In the genomic region with DNA sequence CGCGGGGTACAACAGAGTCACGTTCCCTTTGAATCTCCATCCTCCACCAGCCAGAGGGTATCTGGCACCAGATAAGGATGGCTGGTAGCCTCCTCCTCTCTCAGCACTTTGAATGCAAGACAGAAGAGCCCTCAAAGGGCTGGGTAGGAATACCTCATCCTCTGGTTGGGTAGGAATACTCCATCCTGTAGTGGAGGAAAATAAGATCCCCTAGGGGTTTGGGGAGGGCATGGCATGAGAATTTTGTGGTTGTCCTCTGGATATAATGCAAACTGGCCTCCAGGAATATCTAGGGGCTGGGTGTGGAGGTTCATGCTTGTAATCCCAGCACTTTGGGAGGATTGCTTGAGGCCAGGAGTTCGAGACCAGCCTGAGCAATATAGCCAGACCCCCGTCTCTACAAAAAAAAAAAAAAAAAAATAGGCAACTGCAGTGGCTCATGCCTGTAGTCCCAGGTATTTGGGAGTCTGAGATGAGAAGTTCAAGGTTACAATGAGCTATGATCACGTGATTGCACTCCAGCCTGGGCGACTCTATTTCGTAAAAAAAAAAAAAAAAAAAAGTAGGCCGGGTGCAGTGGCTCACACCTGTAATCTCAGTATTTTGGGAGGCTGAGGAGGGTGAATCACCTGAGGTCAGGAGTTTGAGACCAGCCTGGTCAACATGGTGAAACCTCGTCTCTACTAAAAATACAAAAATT, we compare ENCODE assay signal across 10 cellular contexts. TPM values are rescaled to one million over a fixed set of nuclear protein-coding genes. Genes with fewer than 3 reads are reported as not detected.
DNase-seq lines count a peak whose midpoint lies in the region; ATAC-seq and TF ChIP-seq lines count a peak whose summit lies in the region.
"Had no signal": no experiment of that assay in that cellular context is flagged by ENCODE, and none has a peak within 500 bp of the region (broad histone marks: within the 10 kb centered on the region; RNA-seq: fewer than 3 reads in every experiment).

No MANE protein-coding gene starts in this region.

- POLR2A ChIA-PET in SK-N-SH (lab: Yijun Ruan, JAX) = no interaction called here

- intact Hi-C loops in activated T-helper 2 cell treated with anti-CD3 and anti-CD28 coated beads, Interferon-gamma antibody, Interleukin-2, Interleukin-4, amounts not matched to agents 10 μg/mL and 5 μg/mL and 100 μg/mL, durations not matched to agents 14 hours and 24 hours and 36 hours (cut with micrococcal nuclease) = loop anchor here (1.0 to 5.0 kb wide), 3 partner anchors 36 to 85 kb away; a partner anchor contains a TSS
- intact Hi-C loops in stomach (cut with DNase I; ENCODE audit: low total_unique reads) = no loop called here

- no peak for ATAC-seq in SK-N-SH treated with all-trans-retinoic acid at 6 μM for 48 hours
- no peak for ATAC-seq in GM18517 (IDR thresholded peaks at IDR 0.05; ENCODE audit: unreplicated experiment)
- ATAC-seq: stimulated activated memory B cell treated with anti-CD40 and anti-IgM and Interleukin-4, amounts not matched to agents 10 μg/mL and 1 μg/mL and 100 μg/mL, for 72 hours had no signal

- peaks cover 10% of the 10 kb centered on the region for H3F3A ChIP-seq in SK-N-SH (replicated peaks; ENCODE audit: insufficient read depth)

- no peaks in the 10 kb centered on the region for H3K36me3 ChIP-seq in SK-N-SH (replicated peaks in 1 of 2; ENCODE audit: control insufficient read depth in 1 of 2, insufficient read depth in 2 of 2, low read length in 1 of 2)
- no peaks in the 10 kb centered on the region for H3K36me3 ChIP-seq in iPS-15b (ENCODE audit: control insufficient read depth, insufficient read depth, low read length)
- no peaks in the 10 kb centered on the region for H3K36me3 ChIP-seq in stomach

- peak overlapping the region; percentile 84 for H3K4me3 Mint-ChIP-seq in activated T-helper 2 cell treated with anti-CD3 and anti-CD28 coated beads, Interferon-gamma antibody, Interleukin-2, Interleukin-4, amounts not matched to agents 10 μg/mL and 5 μg/mL and 100 μg/mL, durations not matched to agents 14 hours and 24 hours and 36 hours (ENCODE audit: low read depth)

- H3K79me2 ChIP-seq in SK-N-SH (ENCODE audit: insufficient read depth) = peaks cover 65% of the 10 kb centered on the region

- TF ChIP-seq EP300 in SK-N-SH (IDR thresholded peaks at IDR 0.05; ENCODE audit: borderline replicate concordance in 1 of 2, low read depth in 1 of 2, low read length in 1 of 2) (no peak), stomach (IDR thresholded peaks at IDR 0.05) (no peak)

- no peaks in the 10 kb centered on the region for H3K27me3 Mint-ChIP-seq in activated T-helper 2 cell treated with anti-CD3 and anti-CD28 coated beads, Interferon-gamma antibody, Interleukin-2, Interleukin-4, amounts not matched to agents 10 μg/mL and 5 μg/mL and 100 μg/mL, durations not matched to agents 14 hours and 24 hours and 36 hours (ENCODE audit: low read depth)
- H3K27me3 Mint-ChIP-seq: stimulated activated memory B cell treated with anti-CD40 and anti-IgM and Interleukin-4, amounts not matched to agents 10 μg/mL and 1 μg/mL and 100 μg/mL, for 72 hours had no signal

- WGBS in SK-N-SH (ENCODE audit: low lambda C conversion rate) = 79% methylated on average over 10 of the region's 10 CpGs
- WGBS in stomach, 5 donors = 66 to 83% (median 79%) methylated on average over 10 of the region's 10 CpGs

- H3K27ac Mint-ChIP-seq in activated T-helper 2 cell treated with anti-CD3 and anti-CD28 coated beads, Interferon-gamma antibody, Interleukin-2, Interleukin-4, amounts not matched to agents 10 μg/mL and 5 μg/mL and 100 μg/mL, durations not matched to agents 14 hours and 24 hours and 36 hours = peak overlapping the region; percentile 89

- CTCF ChIA-PET in SK-N-SH (lab: Yijun Ruan, JAX) = interaction anchor here (1.5 to 18.2 kb wide), 7 partner anchors 9 to 143 kb away, joined by 4 to 332 read pairs (median 202); no protein-coding TSS in a partner anchor

- no peak for TF ChIP-seq POLR2A in stomach (IDR thresholded peaks at IDR 0.05)

- no peaks in the 10 kb centered on the region for H3K27me3 ChIP-seq in SK-N-SH (ENCODE audit: insufficient read depth)
- H3K27me3 ChIP-seq in iPS-15b (ENCODE audit: control insufficient read depth, insufficient read depth, low read length) = peaks cover 5% of the 10 kb centered on the region
- peaks cover 0 to 22% (median 0%) of the 10 kb centered on the region in 3 donors for H3K27me3 ChIP-seq in stomach

- H3K9me3 ChIP-seq in SK-N-SH = no peaks in the 10 kb centered on the region
- H3K9me3 ChIP-seq in iPS-15b (ENCODE audit: control insufficient read depth, insufficient read depth, low read length) = no peaks in the 10 kb centered on the region
- no peaks in the 10 kb centered on the region for H3K9me3 ChIP-seq in stomach

- H3K9me2 ChIP-seq in SK-N-SH = no peaks in the 10 kb centered on the region

- TF ChIP-seq RAD21 in SK-N-SH (IDR thresholded peaks at IDR 0.05; ENCODE audit: low read length) = no peak

- DNase-seq in SK-N-SH (no peak), stomach (no peak), NCI-H1694 (lab: John Stamatoyannopoulos, UW) (no peak), SIG-M5 (lab: John Stamatoyannopoulos, UW) (no peak)
- no peak for DNase-seq in activated T-helper 2 cell treated with anti-CD3 and anti-CD28 coated beads, Interferon-gamma antibody, Interleukin-2, Interleukin-4, amounts not matched to agents 10 μg/mL and 5 μg/mL and 100 μg/mL, durations not matched to agents 14 hours and 24 hours and 36 hours (ENCODE audit: low spot score)

- H3K36me3 Mint-ChIP-seq in activated T-helper 2 cell treated with anti-CD3 and anti-CD28 coated beads, Interferon-gamma antibody, Interleukin-2, Interleukin-4, amounts not matched to agents 10 μg/mL and 5 μg/mL and 100 μg/mL, durations not matched to agents 14 hours and 24 hours and 36 hours (ENCODE audit: low read depth) = peaks cover 8% of the 10 kb centered on the region
- H3K36me3 Mint-ChIP-seq: memory B cell; stimulated activated memory B cell treated with anti-CD40 and anti-IgM and Interleukin-4, amounts not matched to agents 10 μg/mL and 1 μg/mL and 100 μg/mL, for 72 hours had no signal

- H3K4me3 ChIP-seq in SK-N-SH (ENCODE audit: low read depth in 2 of 2, low read length in 1 of 2) = peak overlapping the region; percentile 62 to 81; a peak in 3 of 4 replicates
- H3K4me3 ChIP-seq in iPS-15b (ENCODE audit: low read depth, low read length) = peak overlapping the region; percentile 69
- peak overlapping the region; percentile 58 to 71 (median 68) for H3K4me3 ChIP-seq in stomach

- TF ChIP-seq CTCF in SK-N-SH (IDR thresholded peaks at IDR 0.05) = peak; percentile 27; the same call in 1 of the 2 replicates
- no peak for TF ChIP-seq CTCF in stomach (IDR thresholded peaks at IDR 0.05)

- H3K9ac ChIP-seq in SK-N-SH (peak overlapping the region; percentile 74), iPS-15b (ENCODE audit: low read depth, low read length) (no peak overlapping the region)

- peak overlapping the region; percentile 67; the same call in 1 of the 2 replicates for H2AFZ ChIP-seq in SK-N-SH (ENCODE audit: low read depth)

- H3K4me1 ChIP-seq in SK-N-SH (ENCODE audit: control insufficient read depth in 1 of 2, insufficient read depth in 2 of 2, low read depth in 1 of 2, low read length in 1 of 2) (peaks cover 6 to 52% of the 10 kb centered on the region in 2 experiments; a peak in 3 of 4 replicates), iPS-15b (ENCODE audit: control insufficient read depth, insufficient read depth, low read length) (peaks cover 13% of the 10 kb centered on the region), stomach (peaks cover 30 to 83% (median 67%) of the 10 kb centered on the region in 4 donors)

- H3K4me2 ChIP-seq in SK-N-SH = peak overlapping the region; percentile 99

- no peaks in the 10 kb centered on the region for H4K20me1 ChIP-seq in SK-N-SH (ENCODE audit: insufficient read depth)

- H3K27ac ChIP-seq in SK-N-SH (ENCODE audit: low read depth in 2 of 2, low read length in 1 of 2) = peak overlapping the region; percentile 66 to 77; a peak in 3 of 4 replicates
- peak overlapping the region; percentile 6 to 93 (median 92) for H3K27ac ChIP-seq in stomach

- H3K4me1 Mint-ChIP-seq in activated T-helper 2 cell treated with anti-CD3 and anti-CD28 coated beads, Interferon-gamma antibody, Interleukin-2, Interleukin-4, amounts not matched to agents 10 μg/mL and 5 μg/mL and 100 μg/mL, durations not matched to agents 14 hours and 24 hours and 36 hours (ENCODE audit: low read depth) = peaks cover 42% of the 10 kb centered on the region

- H3K9me3 Mint-ChIP-seq in activated T-helper 2 cell treated with anti-CD3 and anti-CD28 coated beads, Interferon-gamma antibody, Interleukin-2, Interleukin-4, amounts not matched to agents 10 μg/mL and 5 μg/mL and 100 μg/mL, durations not matched to agents 14 hours and 24 hours and 36 hours = no peaks in the 10 kb centered on the region
- H3K9me3 Mint-ChIP-seq: memory B cell; stimulated activated memory B cell treated with anti-CD40 and anti-IgM and Interleukin-4, amounts not matched to agents 10 μg/mL and 1 μg/mL and 100 μg/mL, for 72 hours had no signal

RNA-seq across cellular contexts. Expression of a gene that starts 2.7 kb away (rescaled TPM):
- polyA plus RNA-seq in SK-N-SH (2012; rRNA removed) (101 and 128 TPM in 2 replicates), stomach (100 to 1,000 TPM in 2 of 3 donors, 10 to 100 TPM in 1; 77.3 to 175 (median 138) TPM)
- 92.5 and 132 TPM in 2 replicates for polyA plus RNA-seq in SK-N-SH (2012; cell fraction: cytosol; rRNA removed)
- polyA plus RNA-seq in SK-N-SH (2012; cell fraction: nucleus; rRNA removed) = 60.9 and 69.1 TPM in 2 replicates
- 54.6 and 59.3 TPM in 2 replicates for total RNA-seq in activated T-helper 2 cell treated with anti-CD3 and anti-CD28 coated beads, Interferon-gamma antibody, Interleukin-2, Interleukin-4, amounts not matched to agents 10 μg/mL and 5 μg/mL and 100 μg/mL, durations not matched to agents 14 hours and 24 hours and 36 hours
- total RNA-seq in stomach = 100 to 1,000 TPM in 4 of 5 donors, 10 to 100 TPM in 1; 71.2 to 658 (median 186) TPM

RNA-seq across cellular contexts. Expression of a gene that starts 28.2 kb away (rescaled TPM):
- 20.6 and 23.2 TPM in 2 replicates for polyA plus RNA-seq in SK-N-SH (2012; rRNA removed)
- polyA plus RNA-seq in SK-N-SH (2012; cell fraction: cytosol; rRNA removed) = 31.8 and 42.2 TPM in 2 replicates
- polyA plus RNA-seq in SK-N-SH (2012; cell fraction: nucleus; rRNA removed) = 11.8 and 25.8 TPM in 2 replicates
- 193 and 199 TPM in 2 replicates for total RNA-seq in activated T-helper 2 cell treated with anti-CD3 and anti-CD28 coated beads, Interferon-gamma antibody, Interleukin-2, Interleukin-4, amounts not matched to agents 10 μg/mL and 5 μg/mL and 100 μg/mL, durations not matched to agents 14 hours and 24 hours and 36 hours
- 100 to 1,000 TPM in 1 of 5 donors, 10 to 100 TPM in 2, 1 to 10 TPM in 2; 8.0 to 129 (median 17.2) TPM for total RNA-seq in stomach
- 10 to 100 TPM in 1 of 3 donors, 1 to 10 TPM in 2; 1.2 to 27.3 (median 9.1) TPM for polyA plus RNA-seq in stomach

RNA-seq across cellular contexts. Expression of a gene that starts 55.5 kb away (rescaled TPM):
- polyA plus RNA-seq in SK-N-SH (2012; rRNA removed) (not detected in 2 replicates), stomach (10 to 100 TPM in 1 of 3 donors, under 1 TPM in 1, not detected in 1; 0.62 to 23.2 TPM)
- 0.01 TPM in 1 of 2 replicates, not detected in the other for polyA plus RNA-seq in SK-N-SH (2012; cell fraction: cytosol; rRNA removed)
- 0.02 TPM in 1 of 2 replicates, not detected in the other for polyA plus RNA-seq in SK-N-SH (2012; cell fraction: nucleus; rRNA removed)
- total RNA-seq in activated T-helper 2 cell treated with anti-CD3 and anti-CD28 coated beads, Interferon-gamma antibody, Interleukin-2, Interleukin-4, amounts not matched to agents 10 μg/mL and 5 μg/mL and 100 μg/mL, durations not matched to agents 14 hours and 24 hours and 36 hours = 8.7 and 9.0 TPM in 2 replicates
- total RNA-seq in stomach = 1 to 10 TPM in 1 of 5 donors, under 1 TPM in 3, not detected in 1; 0.18 to 3.5 (median 0.59) TPM
